ENCODE assay signal across 20 cellular contexts in the genomic region with DNA sequence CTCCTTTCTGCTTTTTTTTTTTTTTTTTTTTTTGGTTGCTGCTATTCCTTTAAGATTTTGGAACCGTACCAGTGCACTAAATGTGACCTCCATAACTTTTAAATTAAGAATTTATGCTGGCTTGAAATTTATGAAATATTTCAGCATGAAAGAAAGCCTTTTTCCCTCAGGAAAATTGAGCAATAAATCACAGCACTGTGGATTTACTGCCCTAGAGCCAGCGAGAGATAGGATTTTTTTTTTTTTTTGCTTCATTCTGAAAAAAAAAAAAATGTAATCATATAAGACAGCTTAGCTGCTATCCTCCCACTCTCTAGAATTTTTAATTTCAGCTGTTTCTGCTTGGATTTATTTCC.
"Had no signal": no experiment of that assay in that cellular context is flagged by ENCODE, and none has a peak within 500 bp of the region (broad histone marks: within the 10 kb centered on the region; RNA-seq: fewer than 3 reads in every experiment).

No MANE protein-coding gene starts in this region.

- H3K27ac ChIP-seq: coronary artery, epithelial cell of prostate, esophagus muscularis mucosa, heart left ventricle, tibial artery, upper lobe of right lung had no signal

- H3K9me3 ChIP-seq: esophagus muscularis mucosa, pancreas, tibial artery, upper lobe of right lung had no signal

- H3K9me3 Mint-ChIP-seq: natural killer cell; stimulated activated effector memory CD8-positive, alpha-beta T cell treated with anti-CD3 and anti-CD28 coated beads, Interleukin-12 subunit alpha, Interleukin-12 subunit beta, amount 100 ng/mL, for 72 hours had no signal

- H3K4me1 ChIP-seq: heart left ventricle, upper lobe of right lung had no signal

- DNase-seq: central memory CD4-positive, alpha-beta T cell; effector CD8-positive, alpha-beta T cell; heart left ventricle; hippocampal formation; mammary epithelial cell; natural killer cell; occipital lobe; pancreas; right cardiac atrium; stimulated activated CD4-positive, alpha-beta T cell treated with anti-CD3 and anti-CD28 coated beads, Interleukin-2, amount 100 ng/mL, for 48 hours; stimulated activated CD8-positive, alpha-beta memory T cell treated with anti-CD3 and anti-CD28 coated beads, Interleukin-4, amount 100 ng/mL, for 48 hours; stimulated activated naive CD8-positive, alpha-beta T cell treated with anti-CD3 and anti-CD28 coated beads, Interleukin-15, Interleukin-2, amounts not matched to agents 100 U/mL and 50 U/mL, for 24 hours; tibial artery; upper lobe of right lung had no signal

- H3K27ac Mint-ChIP-seq: natural killer cell; progenitor cell of endocrine pancreas; stimulated activated effector memory CD8-positive, alpha-beta T cell treated with anti-CD3 and anti-CD28 coated beads, Interleukin-12 subunit alpha, Interleukin-12 subunit beta, amount 100 ng/mL, for 72 hours had no signal

- H3K27me3 ChIP-seq: esophagus muscularis mucosa, heart left ventricle, pancreas, tibial artery, upper lobe of right lung had no signal

- H3K36me3 ChIP-seq: esophagus muscularis mucosa, upper lobe of right lung had no signal

- H3K4me3 Mint-ChIP-seq: natural killer cell; stimulated activated effector memory CD8-positive, alpha-beta T cell treated with anti-CD3 and anti-CD28 coated beads, Interleukin-12 subunit alpha, Interleukin-12 subunit beta, amount 100 ng/mL, for 72 hours had no signal

- H3K27me3 Mint-ChIP-seq: progenitor cell of endocrine pancreas had no signal

- H3K36me3 Mint-ChIP-seq: natural killer cell; stimulated activated effector memory CD8-positive, alpha-beta T cell treated with anti-CD3 and anti-CD28 coated beads, Interleukin-12 subunit alpha, Interleukin-12 subunit beta, amount 100 ng/mL, for 72 hours had no signal

- H3K4me1 Mint-ChIP-seq: stimulated activated effector memory CD8-positive, alpha-beta T cell treated with anti-CD3 and anti-CD28 coated beads, Interleukin-12 subunit alpha, Interleukin-12 subunit beta, amount 100 ng/mL, for 72 hours had no signal

- H3K4me3 ChIP-seq: coronary artery, esophagus muscularis mucosa, heart left ventricle, pancreas, smooth muscle cell, tibial artery, upper lobe of right lung had no signal
